In genomic region chr1:202348509-202349262, GRCh38 we compare ENCODE assay signal across 1 cellular context.
TF ChIP-seq lines count a peak whose summit lies in the region.

A gene with protein sequence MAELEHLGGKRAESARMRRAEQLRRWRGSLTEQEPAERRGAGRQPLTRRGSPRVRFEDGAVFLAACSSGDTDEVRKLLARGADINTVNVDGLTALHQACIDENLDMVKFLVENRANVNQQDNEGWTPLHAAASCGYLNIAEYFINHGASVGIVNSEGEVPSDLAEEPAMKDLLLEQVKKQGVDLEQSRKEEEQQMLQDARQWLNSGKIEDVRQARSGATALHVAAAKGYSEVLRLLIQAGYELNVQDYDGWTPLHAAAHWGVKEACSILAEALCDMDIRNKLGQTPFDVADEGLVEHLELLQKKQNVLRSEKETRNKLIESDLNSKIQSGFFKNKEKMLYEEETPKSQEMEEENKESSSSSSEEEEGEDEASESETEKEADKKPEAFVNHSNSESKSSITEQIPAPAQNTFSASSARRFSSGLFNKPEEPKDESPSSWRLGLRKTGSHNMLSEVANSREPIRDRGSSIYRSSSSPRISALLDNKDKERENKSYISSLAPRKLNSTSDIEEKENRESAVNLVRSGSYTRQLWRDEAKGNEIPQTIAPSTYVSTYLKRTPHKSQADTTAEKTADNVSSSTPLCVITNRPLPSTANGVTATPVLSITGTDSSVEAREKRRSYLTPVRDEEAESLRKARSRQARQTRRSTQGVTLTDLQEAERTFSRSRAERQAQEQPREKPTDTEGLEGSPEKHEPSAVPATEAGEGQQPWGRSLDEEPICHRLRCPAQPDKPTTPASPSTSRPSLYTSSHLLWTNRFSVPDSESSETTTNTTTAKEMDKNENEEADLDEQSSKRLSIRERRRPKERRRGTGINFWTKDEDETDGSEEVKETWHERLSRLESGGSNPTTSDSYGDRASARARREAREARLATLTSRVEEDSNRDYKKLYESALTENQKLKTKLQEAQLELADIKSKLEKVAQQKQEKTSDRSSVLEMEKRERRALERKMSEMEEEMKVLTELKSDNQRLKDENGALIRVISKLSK (plus strand): TSS chr1:202348699. CDS start chr1:202348852, 153 bp downstream.

TF ChIP-seq in HepG2, 621 proteins besides CTCF, POLR2A, EP300 and RAD21 (continued from another document and continues in another):
- TF ChIP-seq ZBTB4 (CRISPR knock-in tag; IDR thresholded peaks at IDR 0.05; ENCODE audit: borderline replicate concordance) = peak; percentile 90; the same call in 1 of the 2 replicates
- TF ChIP-seq ZNF543 (CRISPR knock-in tag; IDR thresholded peaks at IDR 0.05) = 0 out of 2 replicates have a peak, but pooled peaks have one; percentile 46
- TF ChIP-seq ZNF331 (CRISPR knock-in tag; IDR thresholded peaks at IDR 0.05) = peak; percentile 57; the same call in 1 of the 2 replicates
- TF ChIP-seq ZNF75D (CRISPR knock-in tag; IDR thresholded peaks at IDR 0.05; ENCODE audit: borderline replicate concordance) = no peak
- no peak for TF ChIP-seq TOPORS (CRISPR knock-in tag; IDR thresholded peaks at IDR 0.05)
- no peak for TF ChIP-seq PAF1 (CRISPR knock-in tag; IDR thresholded peaks at IDR 0.05)
- peak; percentile 65; the same call in 1 of the 2 replicates for TF ChIP-seq ZNF224 (CRISPR knock-in tag; IDR thresholded peaks at IDR 0.05)
- no peak for TF ChIP-seq CHD4 (IDR thresholded peaks at IDR 0.05; ENCODE audit: borderline replicate concordance, low read length)
- TF ChIP-seq, protein P1, sequence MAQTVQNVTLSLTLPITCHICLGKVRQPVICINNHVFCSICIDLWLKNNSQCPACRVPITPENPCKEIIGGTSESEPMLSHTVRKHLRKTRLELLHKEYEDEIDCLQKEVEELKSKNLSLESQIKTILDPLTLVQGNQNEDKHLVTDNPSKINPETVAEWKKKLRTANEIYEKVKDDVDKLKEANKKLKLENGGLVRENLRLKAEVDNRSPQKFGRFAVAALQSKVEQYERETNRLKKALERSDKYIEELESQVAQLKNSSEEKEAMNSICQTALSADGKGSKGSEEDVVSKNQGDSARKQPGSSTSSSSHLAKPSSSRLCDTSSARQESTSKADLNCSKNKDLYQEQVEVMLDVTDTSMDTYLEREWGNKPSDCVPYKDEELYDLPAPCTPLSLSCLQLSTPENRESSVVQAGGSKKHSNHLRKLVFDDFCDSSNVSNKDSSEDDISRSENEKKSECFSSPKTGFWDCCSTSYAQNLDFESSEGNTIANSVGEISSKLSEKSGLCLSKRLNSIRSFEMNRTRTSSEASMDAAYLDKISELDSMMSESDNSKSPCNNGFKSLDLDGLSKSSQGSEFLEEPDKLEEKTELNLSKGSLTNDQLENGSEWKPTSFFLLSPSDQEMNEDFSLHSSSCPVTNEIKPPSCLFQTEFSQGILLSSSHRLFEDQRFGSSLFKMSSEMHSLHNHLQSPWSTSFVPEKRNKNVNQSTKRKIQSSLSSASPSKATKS (CRISPR knock-in tag; IDR thresholded peaks at IDR 0.05) = no peak
- TF ChIP-seq KLF6 (CRISPR knock-in tag; IDR thresholded peaks at IDR 0.05) = no peak
- peak; percentile 54; the same call in 1 of the 2 replicates for TF ChIP-seq PRDM10 (CRISPR knock-in tag; IDR thresholded peaks at IDR 0.05; ENCODE audit: low read depth)
- no peak for TF ChIP-seq TMF1 (CRISPR knock-in tag; IDR thresholded peaks at IDR 0.05; ENCODE audit: low read depth)
- TF ChIP-seq, protein P2, sequence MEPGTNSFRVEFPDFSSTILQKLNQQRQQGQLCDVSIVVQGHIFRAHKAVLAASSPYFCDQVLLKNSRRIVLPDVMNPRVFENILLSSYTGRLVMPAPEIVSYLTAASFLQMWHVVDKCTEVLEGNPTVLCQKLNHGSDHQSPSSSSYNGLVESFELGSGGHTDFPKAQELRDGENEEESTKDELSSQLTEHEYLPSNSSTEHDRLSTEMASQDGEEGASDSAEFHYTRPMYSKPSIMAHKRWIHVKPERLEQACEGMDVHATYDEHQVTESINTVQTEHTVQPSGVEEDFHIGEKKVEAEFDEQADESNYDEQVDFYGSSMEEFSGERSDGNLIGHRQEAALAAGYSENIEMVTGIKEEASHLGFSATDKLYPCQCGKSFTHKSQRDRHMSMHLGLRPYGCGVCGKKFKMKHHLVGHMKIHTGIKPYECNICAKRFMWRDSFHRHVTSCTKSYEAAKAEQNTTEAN (CRISPR knock-in tag; conservative IDR thresholded peaks at IDR 0.05) = 0 out of 2 replicates have a peak, but pooled peaks have one; percentile 51
- 0 out of 2 replicates have a peak, but pooled peaks have one; percentile 52 for TF ChIP-seq ZNF569 (CRISPR knock-in tag; IDR thresholded peaks at IDR 0.05; ENCODE audit: borderline replicate concordance)
- no peak; the same call in 1 of the 2 replicates for TF ChIP-seq ZNF205 (CRISPR knock-in tag; IDR thresholded peaks at IDR 0.05)
- TF ChIP-seq HMG20B (CRISPR knock-in tag; conservative IDR thresholded peaks at IDR 0.05) = no peak
- no peak for TF ChIP-seq ATF5 (CRISPR knock-in tag; IDR thresholded peaks at IDR 0.05; ENCODE audit: low read depth)
- TF ChIP-seq ADNP (CRISPR knock-in tag; IDR thresholded peaks at IDR 0.05) = no peak
- 0 out of 2 replicates have a peak, but pooled peaks have one; percentile 48 for TF ChIP-seq NR2F2 (IDR thresholded peaks at IDR 0.05; ENCODE audit: borderline replicate concordance, low read depth)
- TF ChIP-seq, protein P3, sequence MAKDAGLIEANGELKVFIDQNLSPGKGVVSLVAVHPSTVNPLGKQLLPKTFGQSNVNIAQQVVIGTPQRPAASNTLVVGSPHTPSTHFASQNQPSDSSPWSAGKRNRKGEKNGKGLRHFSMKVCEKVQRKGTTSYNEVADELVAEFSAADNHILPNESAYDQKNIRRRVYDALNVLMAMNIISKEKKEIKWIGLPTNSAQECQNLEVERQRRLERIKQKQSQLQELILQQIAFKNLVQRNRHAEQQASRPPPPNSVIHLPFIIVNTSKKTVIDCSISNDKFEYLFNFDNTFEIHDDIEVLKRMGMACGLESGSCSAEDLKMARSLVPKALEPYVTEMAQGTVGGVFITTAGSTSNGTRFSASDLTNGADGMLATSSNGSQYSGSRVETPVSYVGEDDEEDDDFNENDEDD (CRISPR knock-in tag; IDR thresholded peaks at IDR 0.05; ENCODE audit: borderline replicate concordance) = peak; percentile 23; the same call in 1 of the 2 replicates
- 0 out of 2 replicates have a peak, but pooled peaks have one; percentile 32 for TF ChIP-seq BRCA1 (CRISPR knock-in tag; IDR thresholded peaks at IDR 0.05)
- TF ChIP-seq ARID4A (CRISPR knock-in tag; IDR thresholded peaks at IDR 0.05; ENCODE audit: borderline replicate concordance) = peak; percentile 95
- TF ChIP-seq, protein P4, sequence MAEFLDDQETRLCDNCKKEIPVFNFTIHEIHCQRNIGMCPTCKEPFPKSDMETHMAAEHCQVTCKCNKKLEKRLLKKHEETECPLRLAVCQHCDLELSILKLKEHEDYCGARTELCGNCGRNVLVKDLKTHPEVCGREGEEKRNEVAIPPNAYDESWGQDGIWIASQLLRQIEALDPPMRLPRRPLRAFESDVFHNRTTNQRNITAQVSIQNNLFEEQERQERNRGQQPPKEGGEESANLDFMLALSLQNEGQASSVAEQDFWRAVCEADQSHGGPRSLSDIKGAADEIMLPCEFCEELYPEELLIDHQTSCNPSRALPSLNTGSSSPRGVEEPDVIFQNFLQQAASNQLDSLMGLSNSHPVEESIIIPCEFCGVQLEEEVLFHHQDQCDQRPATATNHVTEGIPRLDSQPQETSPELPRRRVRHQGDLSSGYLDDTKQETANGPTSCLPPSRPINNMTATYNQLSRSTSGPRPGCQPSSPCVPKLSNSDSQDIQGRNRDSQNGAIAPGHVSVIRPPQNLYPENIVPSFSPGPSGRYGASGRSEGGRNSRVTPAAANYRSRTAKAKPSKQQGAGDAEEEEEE (CRISPR knock-in tag; IDR thresholded peaks at IDR 0.05; ENCODE audit: borderline replicate concordance) = no peak
- TF ChIP-seq, protein P5, sequence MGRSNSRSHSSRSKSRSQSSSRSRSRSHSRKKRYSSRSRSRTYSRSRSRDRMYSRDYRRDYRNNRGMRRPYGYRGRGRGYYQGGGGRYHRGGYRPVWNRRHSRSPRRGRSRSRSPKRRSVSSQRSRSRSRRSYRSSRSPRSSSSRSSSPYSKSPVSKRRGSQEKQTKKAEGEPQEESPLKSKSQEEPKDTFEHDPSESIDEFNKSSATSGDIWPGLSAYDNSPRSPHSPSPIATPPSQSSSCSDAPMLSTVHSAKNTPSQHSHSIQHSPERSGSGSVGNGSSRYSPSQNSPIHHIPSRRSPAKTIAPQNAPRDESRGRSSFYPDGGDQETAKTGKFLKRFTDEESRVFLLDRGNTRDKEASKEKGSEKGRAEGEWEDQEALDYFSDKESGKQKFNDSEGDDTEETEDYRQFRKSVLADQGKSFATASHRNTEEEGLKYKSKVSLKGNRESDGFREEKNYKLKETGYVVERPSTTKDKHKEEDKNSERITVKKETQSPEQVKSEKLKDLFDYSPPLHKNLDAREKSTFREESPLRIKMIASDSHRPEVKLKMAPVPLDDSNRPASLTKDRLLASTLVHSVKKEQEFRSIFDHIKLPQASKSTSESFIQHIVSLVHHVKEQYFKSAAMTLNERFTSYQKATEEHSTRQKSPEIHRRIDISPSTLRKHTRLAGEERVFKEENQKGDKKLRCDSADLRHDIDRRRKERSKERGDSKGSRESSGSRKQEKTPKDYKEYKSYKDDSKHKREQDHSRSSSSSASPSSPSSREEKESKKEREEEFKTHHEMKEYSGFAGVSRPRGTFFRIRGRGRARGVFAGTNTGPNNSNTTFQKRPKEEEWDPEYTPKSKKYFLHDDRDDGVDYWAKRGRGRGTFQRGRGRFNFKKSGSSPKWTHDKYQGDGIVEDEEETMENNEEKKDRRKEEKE (IDR thresholded peaks at IDR 0.05) = no peak
- TF ChIP-seq TCF7L2 (IDR thresholded peaks at IDR 0.05; ENCODE audit: low read depth, low read length) = no peak
